Comparison of ENCODE assay signal across 13 cellular contexts in genomic region chr18:59143441-59143840, GRCh38. TPM values are rescaled to one million over a fixed set of nuclear protein-coding genes. Genes with fewer than 3 reads are reported as not detected.
DNase-seq lines count a peak whose midpoint lies in the region; ATAC-seq and TF ChIP-seq lines count a peak whose summit lies in the region.
"Had no signal": no experiment of that assay in that cellular context is flagged by ENCODE, and none has a peak within 500 bp of the region (broad histone marks: within the 10 kb centered on the region; RNA-seq: fewer than 3 reads in every experiment).

No MANE protein-coding gene starts in this region.

- intact Hi-C loops in activated T-helper 1 cell treated with anti-CD3 and anti-CD28 coated beads, Interleukin-12 subunit alpha, Interleukin-12 subunit beta, Interleukin-2, Interleukin-4 antibody, amounts not matched to agents 30 ng/mL and 10 ng/mL and 1 ng/mL, durations not matched to agents 14 hours and 24 hours and 36 hours (cut with micrococcal nuclease) = loop anchor here (5.0 to 10.0 kb wide), 5 partner anchors 471 to 1511 kb away; partner anchors contain the start of genes MALT1 and NEDD4L

- H3K4me1 Mint-ChIP-seq in stimulated activated naive CD8-positive, alpha-beta T cell treated with anti-CD3 and anti-CD28 coated beads, Interleukin-15, Interleukin-2, amounts not matched to agents 100 ng/mL and 50 ng/mL, for 24 hours (ENCODE audit: low read depth) = peaks cover 73% of the 10 kb centered on the region
- peaks cover 64% of the 10 kb centered on the region for H3K4me1 Mint-ChIP-seq in activated T-helper 1 cell treated with anti-CD3 and anti-CD28 coated beads, Interleukin-12 subunit alpha, Interleukin-12 subunit beta, Interleukin-2, Interleukin-4 antibody, amounts not matched to agents 30 ng/mL and 10 ng/mL and 1 ng/mL, durations not matched to agents 14 hours and 24 hours and 36 hours (ENCODE audit: low read depth)

- H3K4me3 ChIP-seq in brain microvascular endothelial cell (ENCODE audit: low read depth, low read length) = no peak overlapping the region
- H3K4me3 ChIP-seq: SJSA1 had no signal

- no peak overlapping the region for H3K27ac ChIP-seq in brain microvascular endothelial cell
- H3K27ac ChIP-seq: SJSA1 had no signal

- TF ChIP-seq CTCF in brain microvascular endothelial cell (IDR thresholded peaks at IDR 0.05; ENCODE audit: low read depth, low read length, missing control alignments) = no peak

- no peak for ATAC-seq in stimulated activated naive CD8-positive, alpha-beta T cell treated with anti-CD3 and anti-CD28 coated beads, Interleukin-15, Interleukin-2, amounts not matched to agents 100 U/mL and 50 U/mL, for 24 hours
- ATAC-seq in HG02798 (IDR thresholded peaks at IDR 0.05; ENCODE audit: poor library complexity, unreplicated experiment) (peak; percentile 10), GM21367 (IDR thresholded peaks at IDR 0.05; ENCODE audit: unreplicated experiment) (no peak), HG02852 (IDR thresholded peaks at IDR 0.05; ENCODE audit: unreplicated experiment) (no peak)
- ATAC-seq: naive thymus-derived CD4-positive, alpha-beta T cell had no signal

- no peaks in the 10 kb centered on the region for H3K36me3 ChIP-seq in brain microvascular endothelial cell (replicated peaks)
- H3K36me3 ChIP-seq: SJSA1 had no signal

- peak overlapping the region; percentile 43 for H3K27ac Mint-ChIP-seq in stimulated activated naive CD8-positive, alpha-beta T cell treated with anti-CD3 and anti-CD28 coated beads, Interleukin-15, Interleukin-2, amounts not matched to agents 100 ng/mL and 50 ng/mL, for 24 hours
- peak overlapping the region; percentile 91 for H3K27ac Mint-ChIP-seq in activated T-helper 1 cell treated with anti-CD3 and anti-CD28 coated beads, Interleukin-12 subunit alpha, Interleukin-12 subunit beta, Interleukin-2, Interleukin-4 antibody, amounts not matched to agents 30 ng/mL and 10 ng/mL and 1 ng/mL, durations not matched to agents 14 hours and 24 hours and 36 hours

- peaks cover 3% of the 10 kb centered on the region for H3K36me3 Mint-ChIP-seq in stimulated activated naive CD8-positive, alpha-beta T cell treated with anti-CD3 and anti-CD28 coated beads, Interleukin-15, Interleukin-2, amounts not matched to agents 100 ng/mL and 50 ng/mL, for 24 hours (ENCODE audit: low read depth)
- H3K36me3 Mint-ChIP-seq in activated T-helper 1 cell treated with anti-CD3 and anti-CD28 coated beads, Interleukin-12 subunit alpha, Interleukin-12 subunit beta, Interleukin-2, Interleukin-4 antibody, amounts not matched to agents 30 ng/mL and 10 ng/mL and 1 ng/mL, durations not matched to agents 14 hours and 24 hours and 36 hours (ENCODE audit: low read depth) = peaks cover 5% of the 10 kb centered on the region

- no peaks in the 10 kb centered on the region for H3K27me3 Mint-ChIP-seq in stimulated activated naive CD8-positive, alpha-beta T cell treated with anti-CD3 and anti-CD28 coated beads, Interleukin-15, Interleukin-2, amounts not matched to agents 100 ng/mL and 50 ng/mL, for 24 hours
- no peaks in the 10 kb centered on the region for H3K27me3 Mint-ChIP-seq in activated T-helper 1 cell treated with anti-CD3 and anti-CD28 coated beads, Interleukin-12 subunit alpha, Interleukin-12 subunit beta, Interleukin-2, Interleukin-4 antibody, amounts not matched to agents 30 ng/mL and 10 ng/mL and 1 ng/mL, durations not matched to agents 14 hours and 24 hours and 36 hours (ENCODE audit: insufficient read depth)
- H3K27me3 Mint-ChIP-seq: naive thymus-derived CD4-positive, alpha-beta T cell had no signal

- peak overlapping the region; percentile 63 for H3K4me3 Mint-ChIP-seq in stimulated activated naive CD8-positive, alpha-beta T cell treated with anti-CD3 and anti-CD28 coated beads, Interleukin-15, Interleukin-2, amounts not matched to agents 100 ng/mL and 50 ng/mL, for 24 hours
- peak overlapping the region; percentile 71 for H3K4me3 Mint-ChIP-seq in activated T-helper 1 cell treated with anti-CD3 and anti-CD28 coated beads, Interleukin-12 subunit alpha, Interleukin-12 subunit beta, Interleukin-2, Interleukin-4 antibody, amounts not matched to agents 30 ng/mL and 10 ng/mL and 1 ng/mL, durations not matched to agents 14 hours and 24 hours and 36 hours

- H3K9me3 Mint-ChIP-seq in stimulated activated naive CD8-positive, alpha-beta T cell treated with anti-CD3 and anti-CD28 coated beads, Interleukin-15, Interleukin-2, amounts not matched to agents 100 ng/mL and 50 ng/mL, for 24 hours = no peaks in the 10 kb centered on the region
- no peaks in the 10 kb centered on the region for H3K9me3 Mint-ChIP-seq in activated T-helper 1 cell treated with anti-CD3 and anti-CD28 coated beads, Interleukin-12 subunit alpha, Interleukin-12 subunit beta, Interleukin-2, Interleukin-4 antibody, amounts not matched to agents 30 ng/mL and 10 ng/mL and 1 ng/mL, durations not matched to agents 14 hours and 24 hours and 36 hours
- H3K9me3 Mint-ChIP-seq: naive thymus-derived CD4-positive, alpha-beta T cell had no signal

- DNase-seq in stimulated activated naive CD8-positive, alpha-beta T cell treated with anti-CD3 and anti-CD28 coated beads, Interleukin-15, Interleukin-2, amounts not matched to agents 100 U/mL and 50 U/mL, for 24 hours = no peak
- no peak for DNase-seq in activated T-helper 1 cell treated with anti-CD3 and anti-CD28 coated beads, Interleukin-12 subunit alpha, Interleukin-12 subunit beta, Interleukin-2, Interleukin-4 antibody, amounts not matched to agents 30 ng/mL and 10 ng/mL and 1 ng/mL, durations not matched to agents 14 hours and 24 hours and 36 hours (ENCODE audit: low spot score)
- DNase-seq in NCI-H128 (lab: John Stamatoyannopoulos, UW; ENCODE audit: unreplicated experiment) (no peak), brain microvascular endothelial cell (no peak)
- DNase-seq: activated CD4-positive, alpha-beta T cell treated with anti-CD3 and anti-CD28 coated beads for 4 hours; C1 segment of cervical spinal cord; naive thymus-derived CD4-positive, alpha-beta T cell; NCI-H510A had no signal

- in situ Hi-C loops in brain microvascular endothelial cell (cut with HindIII; ENCODE audit: low pct_ligation_motif_present, low sequenced_read_pairs) = no loop called here

- no peaks in the 10 kb centered on the region for H3K27me3 ChIP-seq in brain microvascular endothelial cell (replicated peaks)
- H3K27me3 ChIP-seq: SJSA1 had no signal

RNA-seq across cellular contexts. Expression of gene SEC11C, which starts 3.8 kb away (rescaled TPM):
- total RNA-seq in activated T-helper 1 cell treated with anti-CD3 and anti-CD28 coated beads, Interleukin-12 subunit alpha, Interleukin-12 subunit beta, Interleukin-2, Interleukin-4 antibody, amounts not matched to agents 30 ng/mL and 10 ng/mL and 1 ng/mL, durations not matched to agents 14 hours and 24 hours and 36 hours = 147 and 148 TPM in 2 replicates
